Comparison of ENCODE assay signal across 9 cellular contexts in the genomic region with DNA sequence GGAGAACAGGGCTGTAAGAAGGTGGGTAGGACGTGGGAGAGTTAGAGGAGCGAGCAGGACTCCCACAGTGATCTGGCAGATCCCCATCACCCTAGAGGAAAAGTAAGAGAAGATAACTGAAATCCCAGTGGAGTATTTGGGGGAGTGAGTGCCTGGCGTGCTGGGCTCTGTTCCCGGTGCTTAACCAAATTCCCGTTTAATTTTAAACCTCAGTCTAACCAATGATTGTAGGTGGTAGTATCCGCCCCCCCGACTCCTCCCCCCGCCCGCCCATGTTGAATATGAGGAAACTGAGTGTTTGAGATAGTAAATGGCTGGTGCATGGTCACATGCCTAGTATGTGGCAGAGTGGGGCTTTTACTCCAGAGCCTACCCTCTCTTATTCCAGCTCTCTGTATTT. TPM values are rescaled to one million over a fixed set of nuclear protein-coding genes. Genes with fewer than 3 reads are reported as not detected.
DNase-seq lines count a peak whose midpoint lies in the region; ATAC-seq lines count a peak whose summit lies in the region.
"Had no signal": no experiment of that assay in that cellular context is flagged by ENCODE, and none has a peak within 500 bp of the region (broad histone marks: within the 10 kb centered on the region; RNA-seq: fewer than 3 reads in every experiment).

No MANE protein-coding gene starts in this region.

- peak overlapping the region; percentile 98 for H3K27ac Mint-ChIP-seq in T-helper 17 cell

- peaks cover 16% of the 10 kb centered on the region for H3K36me3 ChIP-seq in HAP-1 (replicated peaks)

- no peak overlapping the region for H3K4me3 Mint-ChIP-seq in T-helper 17 cell

- H3K9me3 ChIP-seq in HAP-1 (no peaks in the 10 kb centered on the region), T-helper 17 cell (ENCODE audit: control insufficient read depth, low read length, poor library complexity, severe bottlenecking) (no peaks in the 10 kb centered on the region)

- H3K4me3 ChIP-seq in HAP-1 (peak overlapping the region; percentile 66), skin epidermis (peak overlapping the region in 1 of 7 experiments; percentile 60)

- H3K27ac ChIP-seq in skin epidermis = peak overlapping the region in 16 of 21 experiments; percentile 9 to 98 (median 90)

- peaks cover 16% of the 10 kb centered on the region for H3K4me1 ChIP-seq in HAP-1

- H3K36me3 Mint-ChIP-seq in T-helper 17 cell (ENCODE audit: low read depth) = peaks cover 5% of the 10 kb centered on the region

- no peak for DNase-seq in HAP-1 (ENCODE audit: low spot score in 2 of 2)
- no peak for DNase-seq in T-helper 17 cell
- peak; percentile 65 for DNase-seq in fibroblast of peridontal ligament (ENCODE audit: extremely low read depth)
- DNase-seq in GF-D8 (lab: John Stamatoyannopoulos, UW) = no peak
- no peak for DNase-seq in activated CD4-positive, CD25-positive, alpha-beta regulatory T cell treated with anti-CD3 and anti-CD28 coated beads, Interleukin-2, amount 50 U/mL, for 72 hours
- DNase-seq: RPMI8226 had no signal

- H3K4me1 Mint-ChIP-seq in T-helper 17 cell = peaks cover 25% of the 10 kb centered on the region

- H3K27me3 Mint-ChIP-seq in T-helper 17 cell = no peaks in the 10 kb centered on the region

- in situ Hi-C loops in HAP-1 (cut with MboI; ENCODE audit: low sequenced_read_pairs) = loop anchor here (10.0 kb wide), 1 partner anchor 178 kb away; a partner anchor contains a TSS

- no peaks in the 10 kb centered on the region for H3K27me3 ChIP-seq in HAP-1 (ENCODE audit: low read depth)

- ATAC-seq in T-helper 17 cell = no peak
- ATAC-seq in HG02759 (IDR thresholded peaks at IDR 0.05; ENCODE audit: unreplicated experiment) = no peak
- no peak for ATAC-seq in GM19023 (IDR thresholded peaks at IDR 0.05; ENCODE audit: unreplicated experiment)

RNA-seq across cellular contexts. Expression of a gene that starts 1.2 kb away (rescaled TPM):
- 10 to 100 TPM; 28.4 to 29.3 TPM for total RNA-seq in T-helper 17 cell

RNA-seq across cellular contexts. Expression of a gene that starts 3.1 kb away (rescaled TPM):
- 10 to 100 TPM; 25.5 to 28.6 TPM for total RNA-seq in T-helper 17 cell

RNA-seq across cellular contexts. Expression of a gene that starts 5.0 kb away (rescaled TPM):
- total RNA-seq in T-helper 17 cell = not detected

RNA-seq across cellular contexts. Expression of a gene that starts 50.4 kb away (rescaled TPM):
- 1,000 to 10,000 TPM; 1,028 to 1,089 TPM for total RNA-seq in T-helper 17 cell
